In the genomic region with DNA sequence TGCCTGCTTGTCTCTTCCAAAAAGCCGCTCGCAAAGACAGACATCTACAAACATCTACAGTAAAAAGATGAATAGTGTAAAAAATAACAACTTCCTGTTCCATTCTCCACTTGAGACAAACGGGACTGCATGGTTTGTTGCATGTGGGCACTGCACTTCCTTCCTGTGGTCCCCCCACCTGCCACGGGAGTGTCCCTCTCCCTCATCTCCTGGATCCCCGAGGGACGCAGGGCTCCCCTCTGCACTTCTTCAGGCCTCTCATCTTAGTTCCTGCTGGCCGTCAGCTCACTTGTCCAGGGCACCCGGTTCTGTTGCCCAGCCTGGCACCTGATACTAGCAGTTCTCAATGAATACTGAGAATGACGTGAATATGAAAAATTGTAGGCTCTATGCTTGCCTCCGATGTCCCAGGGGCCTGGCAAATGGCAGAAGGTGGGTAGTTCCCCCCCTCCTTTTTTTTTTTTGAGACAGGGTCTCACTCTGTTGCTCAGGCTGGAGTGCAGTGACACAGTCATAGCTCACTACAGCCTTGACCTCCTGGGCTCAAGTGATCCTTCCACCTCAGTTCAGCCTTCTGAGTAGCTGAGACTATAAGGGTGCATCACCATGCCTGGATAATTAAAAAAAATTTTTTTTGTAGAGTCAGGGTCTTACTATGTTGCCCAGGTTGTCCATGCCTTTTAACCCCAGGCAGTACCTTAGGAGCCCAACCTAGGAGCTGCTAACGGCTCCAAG, we compare ENCODE assay signal across 1 cellular context.
TF ChIP-seq lines count a peak whose summit lies in the region.

No MANE protein-coding gene starts in this region.

TF ChIP-seq in GM12878, 131 proteins besides CTCF, POLR2A, EP300 and RAD21 (continued from another document and continues in another):
- TF ChIP-seq, protein P1, sequence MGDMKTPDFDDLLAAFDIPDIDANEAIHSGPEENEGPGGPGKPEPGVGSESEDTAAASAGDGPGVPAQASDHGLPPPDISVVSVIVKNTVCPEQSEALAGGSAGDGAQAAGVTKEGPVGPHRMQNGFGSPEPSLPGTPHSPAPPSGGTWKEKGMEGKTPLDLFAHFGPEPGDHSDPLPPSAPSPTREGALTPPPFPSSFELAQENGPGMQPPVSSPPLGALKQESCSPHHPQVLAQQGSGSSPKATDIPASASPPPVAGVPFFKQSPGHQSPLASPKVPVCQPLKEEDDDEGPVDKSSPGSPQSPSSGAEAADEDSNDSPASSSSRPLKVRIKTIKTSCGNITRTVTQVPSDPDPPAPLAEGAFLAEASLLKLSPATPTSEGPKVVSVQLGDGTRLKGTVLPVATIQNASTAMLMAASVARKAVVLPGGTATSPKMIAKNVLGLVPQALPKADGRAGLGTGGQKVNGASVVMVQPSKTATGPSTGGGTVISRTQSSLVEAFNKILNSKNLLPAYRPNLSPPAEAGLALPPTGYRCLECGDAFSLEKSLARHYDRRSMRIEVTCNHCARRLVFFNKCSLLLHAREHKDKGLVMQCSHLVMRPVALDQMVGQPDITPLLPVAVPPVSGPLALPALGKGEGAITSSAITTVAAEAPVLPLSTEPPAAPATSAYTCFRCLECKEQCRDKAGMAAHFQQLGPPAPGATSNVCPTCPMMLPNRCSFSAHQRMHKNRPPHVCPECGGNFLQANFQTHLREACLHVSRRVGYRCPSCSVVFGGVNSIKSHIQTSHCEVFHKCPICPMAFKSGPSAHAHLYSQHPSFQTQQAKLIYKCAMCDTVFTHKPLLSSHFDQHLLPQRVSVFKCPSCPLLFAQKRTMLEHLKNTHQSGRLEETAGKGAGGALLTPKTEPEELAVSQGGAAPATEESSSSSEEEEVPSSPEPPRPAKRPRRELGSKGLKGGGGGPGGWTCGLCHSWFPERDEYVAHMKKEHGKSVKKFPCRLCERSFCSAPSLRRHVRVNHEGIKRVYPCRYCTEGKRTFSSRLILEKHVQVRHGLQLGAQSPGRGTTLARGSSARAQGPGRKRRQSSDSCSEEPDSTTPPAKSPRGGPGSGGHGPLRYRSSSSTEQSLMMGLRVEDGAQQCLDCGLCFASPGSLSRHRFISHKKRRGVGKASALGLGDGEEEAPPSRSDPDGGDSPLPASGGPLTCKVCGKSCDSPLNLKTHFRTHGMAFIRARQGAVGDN (IDR thresholded peaks at IDR 0.05), result no peak
- TF ChIP-seq, protein P2, sequence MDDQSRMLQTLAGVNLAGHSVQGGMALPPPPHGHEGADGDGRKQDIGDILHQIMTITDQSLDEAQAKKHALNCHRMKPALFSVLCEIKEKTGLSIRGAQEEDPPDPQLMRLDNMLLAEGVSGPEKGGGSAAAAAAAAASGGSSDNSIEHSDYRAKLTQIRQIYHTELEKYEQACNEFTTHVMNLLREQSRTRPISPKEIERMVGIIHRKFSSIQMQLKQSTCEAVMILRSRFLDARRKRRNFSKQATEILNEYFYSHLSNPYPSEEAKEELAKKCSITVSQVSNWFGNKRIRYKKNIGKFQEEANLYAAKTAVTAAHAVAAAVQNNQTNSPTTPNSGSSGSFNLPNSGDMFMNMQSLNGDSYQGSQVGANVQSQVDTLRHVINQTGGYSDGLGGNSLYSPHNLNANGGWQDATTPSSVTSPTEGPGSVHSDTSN (IDR thresholded peaks at IDR 0.05; ENCODE audit: insufficient replicate concordance, low read depth, low read length), result no peak
- TF ChIP-seq MYC (IDR thresholded peaks at IDR 0.05; ENCODE audit: insufficient read depth, insufficient read length, insufficient replicate concordance, low read length, severe bottlenecking) (no peak), MTA2 (IDR thresholded peaks at IDR 0.05; ENCODE audit: low read depth) (peak; percentile 38; the same call in 1 of the 2 replicates), IKZF2 (IDR thresholded peaks at IDR 0.05) (peak; percentile 48 to 81; a peak in 3 of 4 replicates), YY1 (IDR thresholded peaks at IDR 0.05; ENCODE audit: low read depth, low read length) (no peak), MYB (IDR thresholded peaks at IDR 0.05; ENCODE audit: borderline replicate concordance, low read depth, low read length) (no peak), PAX5 (IDR thresholded peaks at IDR 0.05; ENCODE audit: borderline replicate concordance, low read depth, low read length) (no peak), NRF1 (conservative IDR thresholded peaks at IDR 0.05; ENCODE audit: low read depth, low read length) (no peak), CBX5 (IDR thresholded peaks at IDR 0.05; ENCODE audit: low read depth) (no peak), GATAD2B (conservative IDR thresholded peaks at IDR 0.05; ENCODE audit: low read depth) (no peak), STAT3 (IDR thresholded peaks at IDR 0.05; ENCODE audit: low read depth, low read length) (no peak), ZNF24 (IDR thresholded peaks at IDR 0.05) (no peak), YBX1 (IDR thresholded peaks at IDR 0.05) (no peak), KDM1A (IDR thresholded peaks at IDR 0.05; ENCODE audit: borderline replicate concordance) (no peak), RELA (IDR thresholded peaks at IDR 0.05; ENCODE audit: borderline replicate concordance, partially characterized antibody) (peak; percentile 32), ZBED1 (IDR thresholded peaks at IDR 0.05; ENCODE audit: borderline replicate concordance) (no peak), RUNX3 (IDR thresholded peaks at IDR 0.05; ENCODE audit: low read length) (peak; percentile 89), NR2C1 (IDR thresholded peaks at IDR 0.05) (no peak), HCFC1 (IDR thresholded peaks at IDR 0.05; ENCODE audit: low read length) (no peak), BMI1 (IDR thresholded peaks at IDR 0.05; ENCODE audit: borderline replicate concordance) (no peak), RAD51 (IDR thresholded peaks at IDR 0.05) (no peak), TARDBP (IDR thresholded peaks at IDR 0.05; ENCODE audit: borderline replicate concordance) (no peak), RBBP5 (conservative IDR thresholded peaks at IDR 0.05) (no peak)
- TF ChIP-seq, protein P3, sequence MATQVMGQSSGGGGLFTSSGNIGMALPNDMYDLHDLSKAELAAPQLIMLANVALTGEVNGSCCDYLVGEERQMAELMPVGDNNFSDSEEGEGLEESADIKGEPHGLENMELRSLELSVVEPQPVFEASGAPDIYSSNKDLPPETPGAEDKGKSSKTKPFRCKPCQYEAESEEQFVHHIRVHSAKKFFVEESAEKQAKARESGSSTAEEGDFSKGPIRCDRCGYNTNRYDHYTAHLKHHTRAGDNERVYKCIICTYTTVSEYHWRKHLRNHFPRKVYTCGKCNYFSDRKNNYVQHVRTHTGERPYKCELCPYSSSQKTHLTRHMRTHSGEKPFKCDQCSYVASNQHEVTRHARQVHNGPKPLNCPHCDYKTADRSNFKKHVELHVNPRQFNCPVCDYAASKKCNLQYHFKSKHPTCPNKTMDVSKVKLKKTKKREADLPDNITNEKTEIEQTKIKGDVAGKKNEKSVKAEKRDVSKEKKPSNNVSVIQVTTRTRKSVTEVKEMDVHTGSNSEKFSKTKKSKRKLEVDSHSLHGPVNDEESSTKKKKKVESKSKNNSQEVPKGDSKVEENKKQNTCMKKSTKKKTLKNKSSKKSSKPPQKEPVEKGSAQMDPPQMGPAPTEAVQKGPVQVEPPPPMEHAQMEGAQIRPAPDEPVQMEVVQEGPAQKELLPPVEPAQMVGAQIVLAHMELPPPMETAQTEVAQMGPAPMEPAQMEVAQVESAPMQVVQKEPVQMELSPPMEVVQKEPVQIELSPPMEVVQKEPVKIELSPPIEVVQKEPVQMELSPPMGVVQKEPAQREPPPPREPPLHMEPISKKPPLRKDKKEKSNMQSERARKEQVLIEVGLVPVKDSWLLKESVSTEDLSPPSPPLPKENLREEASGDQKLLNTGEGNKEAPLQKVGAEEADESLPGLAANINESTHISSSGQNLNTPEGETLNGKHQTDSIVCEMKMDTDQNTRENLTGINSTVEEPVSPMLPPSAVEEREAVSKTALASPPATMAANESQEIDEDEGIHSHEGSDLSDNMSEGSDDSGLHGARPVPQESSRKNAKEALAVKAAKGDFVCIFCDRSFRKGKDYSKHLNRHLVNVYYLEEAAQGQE (IDR thresholded peaks at IDR 0.05; ENCODE audit: low read depth, low read length), result no peak
- TF ChIP-seq, protein P4, sequence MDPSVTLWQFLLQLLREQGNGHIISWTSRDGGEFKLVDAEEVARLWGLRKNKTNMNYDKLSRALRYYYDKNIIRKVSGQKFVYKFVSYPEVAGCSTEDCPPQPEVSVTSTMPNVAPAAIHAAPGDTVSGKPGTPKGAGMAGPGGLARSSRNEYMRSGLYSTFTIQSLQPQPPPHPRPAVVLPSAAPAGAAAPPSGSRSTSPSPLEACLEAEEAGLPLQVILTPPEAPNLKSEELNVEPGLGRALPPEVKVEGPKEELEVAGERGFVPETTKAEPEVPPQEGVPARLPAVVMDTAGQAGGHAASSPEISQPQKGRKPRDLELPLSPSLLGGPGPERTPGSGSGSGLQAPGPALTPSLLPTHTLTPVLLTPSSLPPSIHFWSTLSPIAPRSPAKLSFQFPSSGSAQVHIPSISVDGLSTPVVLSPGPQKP (IDR thresholded peaks at IDR 0.05; ENCODE audit: low read depth, low read length), result no peak
- TF ChIP-seq, protein P5, sequence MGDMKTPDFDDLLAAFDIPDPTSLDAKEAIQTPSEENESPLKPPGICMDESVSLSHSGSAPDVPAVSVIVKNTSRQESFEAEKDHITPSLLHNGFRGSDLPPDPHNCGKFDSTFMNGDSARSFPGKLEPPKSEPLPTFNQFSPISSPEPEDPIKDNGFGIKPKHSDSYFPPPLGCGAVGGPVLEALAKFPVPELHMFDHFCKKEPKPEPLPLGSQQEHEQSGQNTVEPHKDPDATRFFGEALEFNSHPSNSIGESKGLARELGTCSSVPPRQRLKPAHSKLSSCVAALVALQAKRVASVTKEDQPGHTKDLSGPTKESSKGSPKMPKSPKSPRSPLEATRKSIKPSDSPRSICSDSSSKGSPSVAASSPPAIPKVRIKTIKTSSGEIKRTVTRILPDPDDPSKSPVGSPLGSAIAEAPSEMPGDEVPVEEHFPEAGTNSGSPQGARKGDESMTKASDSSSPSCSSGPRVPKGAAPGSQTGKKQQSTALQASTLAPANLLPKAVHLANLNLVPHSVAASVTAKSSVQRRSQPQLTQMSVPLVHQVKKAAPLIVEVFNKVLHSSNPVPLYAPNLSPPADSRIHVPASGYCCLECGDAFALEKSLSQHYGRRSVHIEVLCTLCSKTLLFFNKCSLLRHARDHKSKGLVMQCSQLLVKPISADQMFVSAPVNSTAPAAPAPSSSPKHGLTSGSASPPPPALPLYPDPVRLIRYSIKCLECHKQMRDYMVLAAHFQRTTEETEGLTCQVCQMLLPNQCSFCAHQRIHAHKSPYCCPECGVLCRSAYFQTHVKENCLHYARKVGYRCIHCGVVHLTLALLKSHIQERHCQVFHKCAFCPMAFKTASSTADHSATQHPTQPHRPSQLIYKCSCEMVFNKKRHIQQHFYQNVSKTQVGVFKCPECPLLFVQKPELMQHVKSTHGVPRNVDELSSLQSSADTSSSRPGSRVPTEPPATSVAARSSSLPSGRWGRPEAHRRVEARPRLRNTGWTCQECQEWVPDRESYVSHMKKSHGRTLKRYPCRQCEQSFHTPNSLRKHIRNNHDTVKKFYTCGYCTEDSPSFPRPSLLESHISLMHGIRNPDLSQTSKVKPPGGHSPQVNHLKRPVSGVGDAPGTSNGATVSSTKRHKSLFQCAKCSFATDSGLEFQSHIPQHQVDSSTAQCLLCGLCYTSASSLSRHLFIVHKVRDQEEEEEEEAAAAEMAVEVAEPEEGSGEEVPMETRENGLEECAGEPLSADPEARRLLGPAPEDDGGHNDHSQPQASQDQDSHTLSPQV (IDR thresholded peaks at IDR 0.05), result no peak
- TF ChIP-seq, protein P6, sequence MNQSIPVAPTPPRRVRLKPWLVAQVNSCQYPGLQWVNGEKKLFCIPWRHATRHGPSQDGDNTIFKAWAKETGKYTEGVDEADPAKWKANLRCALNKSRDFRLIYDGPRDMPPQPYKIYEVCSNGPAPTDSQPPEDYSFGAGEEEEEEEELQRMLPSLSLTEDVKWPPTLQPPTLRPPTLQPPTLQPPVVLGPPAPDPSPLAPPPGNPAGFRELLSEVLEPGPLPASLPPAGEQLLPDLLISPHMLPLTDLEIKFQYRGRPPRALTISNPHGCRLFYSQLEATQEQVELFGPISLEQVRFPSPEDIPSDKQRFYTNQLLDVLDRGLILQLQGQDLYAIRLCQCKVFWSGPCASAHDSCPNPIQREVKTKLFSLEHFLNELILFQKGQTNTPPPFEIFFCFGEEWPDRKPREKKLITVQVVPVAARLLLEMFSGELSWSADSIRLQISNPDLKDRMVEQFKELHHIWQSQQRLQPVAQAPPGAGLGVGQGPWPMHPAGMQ (IDR thresholded peaks at IDR 0.05; ENCODE audit: borderline replicate concordance), result no peak
- TF ChIP-seq, protein P7, sequence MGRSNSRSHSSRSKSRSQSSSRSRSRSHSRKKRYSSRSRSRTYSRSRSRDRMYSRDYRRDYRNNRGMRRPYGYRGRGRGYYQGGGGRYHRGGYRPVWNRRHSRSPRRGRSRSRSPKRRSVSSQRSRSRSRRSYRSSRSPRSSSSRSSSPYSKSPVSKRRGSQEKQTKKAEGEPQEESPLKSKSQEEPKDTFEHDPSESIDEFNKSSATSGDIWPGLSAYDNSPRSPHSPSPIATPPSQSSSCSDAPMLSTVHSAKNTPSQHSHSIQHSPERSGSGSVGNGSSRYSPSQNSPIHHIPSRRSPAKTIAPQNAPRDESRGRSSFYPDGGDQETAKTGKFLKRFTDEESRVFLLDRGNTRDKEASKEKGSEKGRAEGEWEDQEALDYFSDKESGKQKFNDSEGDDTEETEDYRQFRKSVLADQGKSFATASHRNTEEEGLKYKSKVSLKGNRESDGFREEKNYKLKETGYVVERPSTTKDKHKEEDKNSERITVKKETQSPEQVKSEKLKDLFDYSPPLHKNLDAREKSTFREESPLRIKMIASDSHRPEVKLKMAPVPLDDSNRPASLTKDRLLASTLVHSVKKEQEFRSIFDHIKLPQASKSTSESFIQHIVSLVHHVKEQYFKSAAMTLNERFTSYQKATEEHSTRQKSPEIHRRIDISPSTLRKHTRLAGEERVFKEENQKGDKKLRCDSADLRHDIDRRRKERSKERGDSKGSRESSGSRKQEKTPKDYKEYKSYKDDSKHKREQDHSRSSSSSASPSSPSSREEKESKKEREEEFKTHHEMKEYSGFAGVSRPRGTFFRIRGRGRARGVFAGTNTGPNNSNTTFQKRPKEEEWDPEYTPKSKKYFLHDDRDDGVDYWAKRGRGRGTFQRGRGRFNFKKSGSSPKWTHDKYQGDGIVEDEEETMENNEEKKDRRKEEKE (IDR thresholded peaks at IDR 0.05), result no peak
- TF ChIP-seq, protein P8, sequence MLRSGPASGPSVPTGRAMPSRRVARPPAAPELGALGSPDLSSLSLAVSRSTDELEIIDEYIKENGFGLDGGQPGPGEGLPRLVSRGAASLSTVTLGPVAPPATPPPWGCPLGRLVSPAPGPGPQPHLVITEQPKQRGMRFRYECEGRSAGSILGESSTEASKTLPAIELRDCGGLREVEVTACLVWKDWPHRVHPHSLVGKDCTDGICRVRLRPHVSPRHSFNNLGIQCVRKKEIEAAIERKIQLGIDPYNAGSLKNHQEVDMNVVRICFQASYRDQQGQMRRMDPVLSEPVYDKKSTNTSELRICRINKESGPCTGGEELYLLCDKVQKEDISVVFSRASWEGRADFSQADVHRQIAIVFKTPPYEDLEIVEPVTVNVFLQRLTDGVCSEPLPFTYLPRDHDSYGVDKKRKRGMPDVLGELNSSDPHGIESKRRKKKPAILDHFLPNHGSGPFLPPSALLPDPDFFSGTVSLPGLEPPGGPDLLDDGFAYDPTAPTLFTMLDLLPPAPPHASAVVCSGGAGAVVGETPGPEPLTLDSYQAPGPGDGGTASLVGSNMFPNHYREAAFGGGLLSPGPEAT (IDR thresholded peaks at IDR 0.05; ENCODE audit: low read depth), result peak; percentile 52; the same call in 1 of the 2 replicates
- TF ChIP-seq, protein P9, sequence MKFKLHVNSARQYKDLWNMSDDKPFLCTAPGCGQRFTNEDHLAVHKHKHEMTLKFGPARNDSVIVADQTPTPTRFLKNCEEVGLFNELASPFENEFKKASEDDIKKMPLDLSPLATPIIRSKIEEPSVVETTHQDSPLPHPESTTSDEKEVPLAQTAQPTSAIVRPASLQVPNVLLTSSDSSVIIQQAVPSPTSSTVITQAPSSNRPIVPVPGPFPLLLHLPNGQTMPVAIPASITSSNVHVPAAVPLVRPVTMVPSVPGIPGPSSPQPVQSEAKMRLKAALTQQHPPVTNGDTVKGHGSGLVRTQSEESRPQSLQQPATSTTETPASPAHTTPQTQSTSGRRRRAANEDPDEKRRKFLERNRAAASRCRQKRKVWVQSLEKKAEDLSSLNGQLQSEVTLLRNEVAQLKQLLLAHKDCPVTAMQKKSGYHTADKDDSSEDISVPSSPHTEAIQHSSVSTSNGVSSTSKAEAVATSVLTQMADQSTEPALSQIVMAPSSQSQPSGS (IDR thresholded peaks at IDR 0.05; ENCODE audit: low read length), result no peak
